Comparison of ENCODE assay signal across 8 cellular contexts in the genomic region with DNA sequence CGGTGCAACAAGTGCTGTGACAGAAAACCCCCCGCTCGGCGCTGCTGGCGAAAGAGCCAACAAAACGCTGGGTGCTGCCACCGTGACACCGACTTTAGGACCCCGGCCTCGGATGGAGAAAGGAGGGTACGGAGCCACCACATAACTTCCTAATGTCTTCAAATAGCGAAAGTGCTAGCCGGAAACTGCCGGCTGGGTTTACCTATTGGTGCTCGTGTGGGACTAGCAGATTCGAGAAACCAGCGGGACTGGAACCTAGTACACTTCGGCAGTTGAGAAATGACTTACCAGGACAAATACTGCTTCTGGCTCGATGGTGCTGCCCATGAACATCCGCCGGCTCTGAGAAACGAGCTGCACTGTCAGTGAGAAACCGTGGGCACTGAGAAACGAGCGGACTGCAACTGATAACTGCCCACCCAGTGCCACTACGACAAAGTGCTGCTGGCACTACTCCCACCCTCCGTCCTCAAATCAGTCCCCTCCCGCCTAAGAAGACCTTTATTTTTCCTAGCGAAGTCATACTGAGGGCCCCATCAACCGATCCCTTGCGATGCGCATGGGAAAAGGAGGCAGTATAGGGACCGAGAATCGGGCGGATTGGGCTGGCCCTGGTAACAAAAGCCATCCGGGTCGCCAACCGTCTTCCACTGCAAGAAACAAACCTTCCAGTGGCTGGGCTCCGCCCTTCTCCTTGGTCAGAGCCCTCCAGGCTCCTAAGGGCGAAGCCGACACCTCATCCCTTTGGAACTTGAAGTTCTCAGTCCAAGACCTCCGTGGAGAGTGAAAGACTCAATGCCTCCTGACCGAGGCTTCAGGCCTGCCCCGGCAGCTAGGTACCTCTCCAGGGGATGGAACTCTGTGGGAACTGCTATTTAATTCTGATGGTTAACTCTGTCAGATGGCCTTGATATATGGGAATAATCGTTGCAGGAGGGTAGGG. TPM values are rescaled to one million over a fixed set of nuclear protein-coding genes. Genes with fewer than 3 reads are reported as not detected.
DNase-seq lines count a peak whose midpoint lies in the region; ATAC-seq and TF ChIP-seq lines count a peak whose summit lies in the region.

No MANE protein-coding gene starts in this region.

- H3K9ac ChIP-seq in MM.1S (ENCODE audit: low read length), result peak overlapping the region; percentile 96

- peak overlapping the region; percentile 94 for H3K4me3 ChIP-seq in MM.1S (ENCODE audit: low read length)
- peak overlapping the region; percentile 70 to 91 for H3K4me3 ChIP-seq in gastroesophageal sphincter

- H3K9me3 ChIP-seq in MM.1S (replicated peaks; ENCODE audit: insufficient read depth, low read length) (no peaks in the 10 kb centered on the region), gastroesophageal sphincter (no peaks in the 10 kb centered on the region)

- peak; percentile 40 to 60 for TF ChIP-seq POLR2A in gastroesophageal sphincter (IDR thresholded peaks at IDR 0.05)

- H3K4me1 ChIP-seq in MM.1S (ENCODE audit: low read length) (peaks cover 10% of the 10 kb centered on the region), gastroesophageal sphincter (peaks cover 0 to 48% (median 14%) of the 10 kb centered on the region in 3 donors)

- no peaks in the 10 kb centered on the region for H4K20me1 ChIP-seq in MM.1S (ENCODE audit: insufficient read depth, low read length)

- H3K36me3 ChIP-seq in MM.1S (replicated peaks; ENCODE audit: insufficient read depth, low read length) (no peaks in the 10 kb centered on the region), gastroesophageal sphincter (peaks cover 0 to 21% of the 10 kb centered on the region in 2 donors)

- peak overlapping the region; percentile 88 for H3K4me2 ChIP-seq in MM.1S (ENCODE audit: low read depth, low read length)

- H3F3A ChIP-seq in MM.1S (ENCODE audit: insufficient read depth, low read length), result peaks cover 21% of the 10 kb centered on the region

- TF ChIP-seq CTCF in MM.1S (IDR thresholded peaks at IDR 0.05; ENCODE audit: low read length) (no peak), gastroesophageal sphincter (IDR thresholded peaks at IDR 0.05) (no peak)

- H3K9me2 ChIP-seq in MM.1S (replicated peaks; ENCODE audit: insufficient read depth, low read length), result no peaks in the 10 kb centered on the region

- H3K79me2 ChIP-seq in MM.1S (ENCODE audit: low read length), result peaks cover 19% of the 10 kb centered on the region

- no peak for TF ChIP-seq EP300 in gastroesophageal sphincter (IDR thresholded peaks at IDR 0.05)

- 0% methylated on average over 3 to 16 of the region's 45 CpGs for WGBS in gastroesophageal sphincter (ENCODE audit: low coverage in 1 of 2), 2 donors

- H3K27me3 ChIP-seq in MM.1S (replicated peaks; ENCODE audit: insufficient read depth, low read length), result no peaks in the 10 kb centered on the region
- no peaks in the 10 kb centered on the region for H3K27me3 ChIP-seq in gastroesophageal sphincter

- ATAC-seq in gastroesophageal sphincter, result peak; percentile 71

- DNase-seq in EH (ENCODE audit: low read depth) (peak; percentile 95), H4 (ENCODE audit: low spot score) (peak; percentile 87), MM.1S (peak; percentile 89), SIG-M5 (lab: John Stamatoyannopoulos, UW) (peak; percentile 33), nucleus accumbens (lab: John Stamatoyannopoulos, UW) (peak; percentile 24 to 93 (median 84)), superior temporal gyrus (ENCODE audit: extremely low spot score) (peak; percentile 98)
- DNase-seq in activated naive CD4-positive, alpha-beta T cell treated with Interleukin-2 at 50 U/mL for 16 hours, result peak; percentile 90

- H3K27ac ChIP-seq in MM.1S (ENCODE audit: low read length) (peak overlapping the region; percentile 88), gastroesophageal sphincter (peak overlapping the region; percentile 94 to 99 (median 96))

- peak overlapping the region; percentile 88 for H2AFZ ChIP-seq in MM.1S (ENCODE audit: low read length)

RNA-seq across cellular contexts. Expression of a gene that starts 27.0 kb away (rescaled TPM):
- 4.5 TPM in 2 replicates for total RNA-seq in H4 (2014; rRNA removed; shearing (Covaris generic))
- total RNA-seq in gastroesophageal sphincter, result 1 to 10 TPM; 1.2 to 5.1 (median 2.1) TPM

RNA-seq across cellular contexts. Expression of a gene that starts 53.6 kb away (rescaled TPM):
- total RNA-seq in H4 (2014; rRNA removed; shearing (Covaris generic)), result 19.1 and 24.8 TPM in 2 replicates
- 10 to 100 TPM; 15.4 to 36.7 (median 24.7) TPM for total RNA-seq in gastroesophageal sphincter

Comparison
In these comparisons a context has a peak if more than half of its experiments do, and no peak if none do; other contexts are left out.
1. Peak in every context shown above with its lines: DNase-seq, ATAC-seq, H3K4me3 ChIP-seq and H3K27ac ChIP-seq.
2. DNase-seq: peak in every context shown above with its lines; median percentile 98 in superior temporal gyrus; 95 in EH; 90 in activated naive CD4-positive, alpha-beta T cell treated with Interleukin-2 at 50 U/mL for 16 hours; 89 in MM.1S; 87 in H4; 84 in nucleus accumbens; 33 in SIG-M5.